In the genomic region with DNA sequence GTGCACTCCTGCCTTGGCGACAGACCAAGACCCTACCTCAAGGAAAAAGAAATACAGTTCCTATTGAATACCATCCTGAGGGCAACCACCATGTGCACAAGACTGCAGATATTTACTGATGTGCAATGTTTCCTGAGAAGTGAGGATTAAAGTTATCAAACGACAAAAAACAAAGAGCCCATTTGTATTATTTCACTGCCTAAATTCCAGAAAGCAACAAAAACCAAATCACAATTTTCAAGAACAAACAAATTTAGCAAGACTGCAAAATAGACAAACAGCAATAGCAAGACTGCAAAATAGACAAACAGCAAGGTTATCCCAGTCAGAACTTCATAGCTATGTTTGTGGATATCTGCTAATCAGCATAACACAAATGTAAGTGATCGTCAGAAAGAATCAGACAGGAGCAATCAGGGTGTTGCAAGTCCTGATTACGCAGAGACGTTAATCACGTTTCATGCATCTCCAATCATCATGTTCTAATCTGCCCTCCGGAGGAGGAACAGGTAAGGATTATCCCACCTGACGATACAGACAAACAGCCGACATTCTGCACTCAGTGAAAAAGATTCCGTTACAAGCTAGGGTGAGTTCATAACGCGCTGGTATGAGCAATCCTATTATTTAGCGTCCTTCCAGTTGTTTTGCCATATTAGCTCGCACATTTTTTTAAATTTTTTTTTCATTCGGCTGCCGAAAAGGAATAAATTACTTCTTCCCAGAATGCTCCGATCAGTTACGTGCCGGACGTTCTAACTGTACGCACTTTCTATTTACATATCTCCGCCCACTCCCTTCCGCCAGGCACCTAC, we compare ENCODE assay signal across 8 cellular contexts. TPM values are rescaled to one million over a fixed set of nuclear protein-coding genes. Genes with fewer than 3 reads are reported as not detected.
DNase-seq lines count a peak whose midpoint lies in the region; ATAC-seq and TF ChIP-seq lines count a peak whose summit lies in the region.

No MANE protein-coding gene starts in this region.

- in situ Hi-C loops in brain microvascular endothelial cell (cut with HindIII; ENCODE audit: low pct_ligation_motif_present, low sequenced_read_pairs) (no loop called here), gastrocnemius medialis (cut with MboI; ENCODE audit: low sequenced_read_pairs in 4 of 4) (loop anchor here in 1 of 4 donors (10.0 kb wide), 1 partner anchor 48 kb away; the partner anchor contains the start of gene HES7)

- TF ChIP-seq CTCF in AG04449 (IDR thresholded peaks at IDR 0.05; ENCODE audit: insufficient read depth, low read length, missing control alignments) = no peak
- TF ChIP-seq CTCF in brain microvascular endothelial cell (IDR thresholded peaks at IDR 0.05; ENCODE audit: low read depth, low read length, missing control alignments) = no peak
- peak in 1 of 5 experiments; percentile 9 for TF ChIP-seq CTCF in gastrocnemius medialis (IDR thresholded peaks at IDR 0.05 in 4 of 5, conservative IDR thresholded peaks at IDR 0.05 in 1 of 5)

- peaks cover 12% of the 10 kb centered on the region for H3K4me1 ChIP-seq in iPS-15b (ENCODE audit: control insufficient read depth, insufficient read depth, low read length)
- peaks cover 8 to 25% of the 10 kb centered on the region in 2 donors for H3K4me1 ChIP-seq in gastrocnemius medialis

- CTCF ChIA-PET in AG04449 (lab: Yijun Ruan, JAX) = no interaction called here

- ATAC-seq in HG03060 (IDR thresholded peaks at IDR 0.05; ENCODE audit: low read depth, unreplicated experiment) (peak; percentile 77), gastrocnemius medialis (peak; percentile 95 to 96)

- H3K4me3 ChIP-seq in AG04449 (ENCODE audit: low read depth, low read length) = peak overlapping the region; percentile 55
- peak overlapping the region; percentile 44 for H3K4me3 ChIP-seq in brain microvascular endothelial cell (ENCODE audit: low read depth, low read length)
- H3K4me3 ChIP-seq in iPS-15b (ENCODE audit: low read depth, low read length) = peak overlapping the region; percentile 57
- H3K4me3 ChIP-seq in gastrocnemius medialis = peak overlapping the region; percentile 29 to 54 (median 45)

- no peaks in the 10 kb centered on the region for H3K9me3 ChIP-seq in iPS-15b (ENCODE audit: control insufficient read depth, insufficient read depth, low read length)
- no peaks in the 10 kb centered on the region for H3K9me3 ChIP-seq in gastrocnemius medialis

- intact Hi-C loops in gastrocnemius medialis (cut with DNase I; ENCODE audit: low total_unique reads) = loop anchor here (1.0 kb wide), 2 partner anchors 9 to 13 kb away; no protein-coding TSS in a partner anchor

- H3K27me3 ChIP-seq in brain microvascular endothelial cell (replicated peaks) = no peaks in the 10 kb centered on the region
- no peaks in the 10 kb centered on the region for H3K27me3 ChIP-seq in iPS-15b (ENCODE audit: control insufficient read depth, insufficient read depth, low read length)
- no peaks in the 10 kb centered on the region for H3K27me3 ChIP-seq in gastrocnemius medialis

- peak; percentile 91 for DNase-seq in AG04449 (ENCODE audit: low read depth, low spot score)
- DNase-seq in NCI-H2081 (lab: John Stamatoyannopoulos, UW) = peak; percentile 67 to 92
- peak; percentile 83 for DNase-seq in T1000 (lab: John Stamatoyannopoulos, UW)
- DNase-seq in brain microvascular endothelial cell = peak; percentile 96
- DNase-seq in gastrocnemius medialis = peak; percentile 74 to 85

- no peaks in the 10 kb centered on the region for H3K36me3 ChIP-seq in brain microvascular endothelial cell (replicated peaks)
- H3K36me3 ChIP-seq in iPS-15b (ENCODE audit: control insufficient read depth, insufficient read depth, low read length) = no peaks in the 10 kb centered on the region
- no peaks in the 10 kb centered on the region for H3K36me3 ChIP-seq in gastrocnemius medialis

- peak; percentile 99 for TF ChIP-seq POLR2A in GM18526 (IDR thresholded peaks at IDR 0.05; ENCODE audit: extremely low read depth, insufficient read length)
- TF ChIP-seq POLR2A in gastrocnemius medialis (IDR thresholded peaks at IDR 0.05) = peak; percentile 99 to 100

- POLR2A ChIA-PET in AG04449 (lab: Yijun Ruan, JAX) = interaction anchor here (0.5 to 2.1 kb wide), 24 partner anchors 10 to 486 kb away, joined by 3 to 17 read pairs (median 6); partner anchors contain the start of genes BORCS6, CTC1, HES7 and PER1

- H3K27ac ChIP-seq in brain microvascular endothelial cell (peak overlapping the region; percentile 99), gastrocnemius medialis (peak overlapping the region; percentile 77 to 91 (median 85))

- peak overlapping the region; percentile 96 for H3K9ac ChIP-seq in iPS-15b (ENCODE audit: low read depth, low read length)

RNA-seq across cellular contexts. Expression of gene TMEM107, which starts 2.9 kb away (rescaled TPM):
- 1 to 10 TPM in 3 of 4 donors, under 1 TPM in 1; 0.75 to 5.7 (median 3.1) TPM for total RNA-seq in gastrocnemius medialis

RNA-seq across cellular contexts. Expression of gene VAMP2, which starts 10.5 kb away (rescaled TPM):
- total RNA-seq in gastrocnemius medialis = 10 to 100 TPM; 10.9 to 37.0 (median 25.7) TPM

RNA-seq across cellular contexts. Expression of gene BORCS6, which starts 16.7 kb away (rescaled TPM):
- total RNA-seq in gastrocnemius medialis = 10 to 100 TPM; 16.2 to 34.5 (median 26.2) TPM

RNA-seq across cellular contexts. Expression of gene PER1, which starts 21.1 kb away (rescaled TPM):
- total RNA-seq in gastrocnemius medialis = 100 to 1,000 TPM; 105 to 263 (median 164) TPM

RNA-seq across cellular contexts. Expression of gene AURKB, which starts 37.1 kb away (rescaled TPM):
- 1 to 10 TPM in 1 of 4 donors, not detected in 3; 2.3 TPM for total RNA-seq in gastrocnemius medialis

Comparison
In these comparisons a context has a peak if more than half of its experiments do, and no peak if none do; other contexts are left out.
1. Peak in every context shown above with its lines: DNase-seq, ATAC-seq, H3K4me3 ChIP-seq and H3K27ac ChIP-seq.